Comparison of ENCODE assay signal across 1 cellular context in the genomic region with DNA sequence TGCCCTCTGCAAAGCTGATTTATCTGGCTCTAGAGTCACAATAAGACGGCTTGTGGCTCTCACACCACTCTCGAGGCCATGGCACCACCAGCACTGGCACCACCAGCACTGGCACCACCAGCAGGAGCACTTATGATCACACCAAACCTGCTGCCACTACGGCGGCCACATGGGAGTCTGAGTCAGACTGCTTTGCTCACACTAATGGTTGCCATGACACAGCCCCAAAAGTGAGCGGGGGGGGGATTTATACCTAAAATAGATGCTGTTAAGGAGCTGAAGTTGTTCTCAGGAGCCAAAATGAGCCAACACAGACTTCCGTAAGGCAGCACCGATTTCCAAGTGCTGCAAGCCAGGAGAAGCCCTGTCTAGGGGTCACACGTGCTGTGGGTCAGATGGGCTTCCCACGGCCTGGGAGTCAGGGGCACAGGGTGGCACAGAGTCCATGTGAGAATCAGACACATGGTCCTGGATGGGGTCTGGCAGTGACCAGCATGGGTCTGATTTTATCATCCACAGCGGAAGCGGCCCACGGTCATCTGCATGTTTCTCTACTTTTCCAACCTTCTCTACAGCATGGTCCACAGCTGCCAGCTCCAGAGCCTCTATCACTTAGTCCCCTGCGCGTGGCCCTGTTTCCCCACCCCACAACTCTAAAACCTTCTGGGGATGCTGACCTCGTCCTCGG.
TF ChIP-seq lines count a peak whose summit lies in the region.

No MANE protein-coding gene starts in this region.

TF ChIP-seq in GM23338, 12 proteins besides CTCF, POLR2A, EP300 and RAD21 (continued from another document):
- TF ChIP-seq, protein P1, sequence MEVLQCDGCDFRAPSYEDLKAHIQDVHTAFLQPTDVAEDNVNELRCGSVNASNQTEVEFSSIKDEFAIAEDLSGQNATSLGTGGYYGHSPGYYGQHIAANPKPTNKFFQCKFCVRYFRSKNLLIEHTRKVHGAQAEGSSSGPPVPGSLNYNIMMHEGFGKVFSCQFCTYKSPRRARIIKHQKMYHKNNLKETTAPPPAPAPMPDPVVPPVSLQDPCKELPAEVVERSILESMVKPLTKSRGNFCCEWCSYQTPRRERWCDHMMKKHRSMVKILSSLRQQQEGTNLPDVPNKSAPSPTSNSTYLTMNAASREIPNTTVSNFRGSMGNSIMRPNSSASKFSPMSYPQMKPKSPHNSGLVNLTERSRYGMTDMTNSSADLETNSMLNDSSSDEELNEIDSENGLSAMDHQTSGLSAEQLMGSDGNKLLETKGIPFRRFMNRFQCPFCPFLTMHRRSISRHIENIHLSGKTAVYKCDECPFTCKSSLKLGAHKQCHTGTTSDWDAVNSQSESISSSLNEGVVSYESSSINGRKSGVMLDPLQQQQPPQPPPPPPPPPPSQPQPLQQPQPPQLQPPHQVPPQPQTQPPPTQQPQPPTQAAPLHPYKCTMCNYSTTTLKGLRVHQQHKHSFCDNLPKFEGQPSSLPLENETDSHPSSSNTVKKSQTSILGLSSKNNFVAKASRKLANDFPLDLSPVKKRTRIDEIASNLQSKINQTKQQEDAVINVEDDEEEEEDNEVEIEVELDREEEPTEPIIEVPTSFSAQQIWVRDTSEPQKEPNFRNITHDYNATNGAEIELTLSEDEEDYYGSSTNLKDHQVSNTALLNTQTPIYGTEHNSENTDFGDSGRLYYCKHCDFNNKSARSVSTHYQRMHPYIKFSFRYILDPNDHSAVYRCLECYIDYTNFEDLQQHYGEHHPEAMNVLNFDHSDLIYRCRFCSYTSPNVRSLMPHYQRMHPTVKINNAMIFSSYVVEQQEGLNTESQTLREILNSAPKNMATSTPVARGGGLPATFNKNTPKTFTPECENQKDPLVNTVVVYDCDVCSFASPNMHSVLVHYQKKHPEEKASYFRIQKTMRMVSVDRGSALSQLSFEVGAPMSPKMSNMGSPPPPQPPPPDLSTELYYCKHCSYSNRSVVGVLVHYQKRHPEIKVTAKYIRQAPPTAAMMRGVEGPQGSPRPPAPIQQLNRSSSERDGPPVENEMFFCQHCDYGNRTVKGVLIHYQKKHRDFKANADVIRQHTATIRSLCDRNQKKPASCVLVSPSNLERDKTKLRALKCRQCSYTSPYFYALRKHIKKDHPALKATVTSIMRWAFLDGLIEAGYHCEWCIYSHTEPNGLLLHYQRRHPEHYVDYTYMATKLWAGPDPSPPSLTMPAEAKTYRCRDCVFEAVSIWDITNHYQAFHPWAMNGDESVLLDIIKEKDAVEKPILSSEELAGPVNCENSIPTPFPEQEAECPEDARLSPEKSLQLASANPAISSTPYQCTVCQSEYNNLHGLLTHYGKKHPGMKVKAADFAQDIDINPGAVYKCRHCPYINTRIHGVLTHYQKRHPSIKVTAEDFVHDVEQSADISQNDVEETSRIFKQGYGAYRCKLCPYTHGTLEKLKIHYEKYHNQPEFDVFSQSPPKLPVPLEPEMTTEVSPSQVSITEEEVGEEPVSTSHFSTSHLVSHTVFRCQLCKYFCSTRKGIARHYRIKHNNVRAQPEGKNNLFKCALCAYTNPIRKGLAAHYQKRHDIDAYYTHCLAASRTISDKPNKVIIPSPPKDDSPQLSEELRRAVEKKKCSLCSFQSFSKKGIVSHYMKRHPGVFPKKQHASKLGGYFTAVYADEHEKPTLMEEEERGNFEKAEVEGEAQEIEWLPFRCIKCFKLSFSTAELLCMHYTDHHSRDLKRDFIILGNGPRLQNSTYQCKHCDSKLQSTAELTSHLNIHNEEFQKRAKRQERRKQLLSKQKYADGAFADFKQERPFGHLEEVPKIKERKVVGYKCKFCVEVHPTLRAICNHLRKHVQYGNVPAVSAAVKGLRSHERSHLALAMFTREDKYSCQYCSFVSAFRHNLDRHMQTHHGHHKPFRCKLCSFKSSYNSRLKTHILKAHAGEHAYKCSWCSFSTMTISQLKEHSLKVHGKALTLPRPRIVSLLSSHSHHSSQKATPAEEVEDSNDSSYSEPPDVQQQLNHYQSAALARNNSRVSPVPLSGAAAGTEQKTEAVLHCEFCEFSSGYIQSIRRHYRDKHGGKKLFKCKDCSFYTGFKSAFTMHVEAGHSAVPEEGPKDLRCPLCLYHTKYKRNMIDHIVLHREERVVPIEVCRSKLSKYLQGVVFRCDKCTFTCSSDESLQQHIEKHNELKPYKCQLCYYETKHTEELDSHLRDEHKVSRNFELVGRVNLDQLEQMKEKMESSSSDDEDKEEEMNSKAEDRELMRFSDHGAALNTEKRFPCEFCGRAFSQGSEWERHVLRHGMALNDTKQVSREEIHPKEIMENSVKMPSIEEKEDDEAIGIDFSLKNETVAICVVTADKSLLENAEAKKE (CRISPR knock-in tag; IDR thresholded peaks at IDR 0.05) = no peak
- TF ChIP-seq EZH2 (IDR thresholded peaks at IDR 0.05; ENCODE audit: low read depth, unreplicated experiment) = no peak
- no peak for TF ChIP-seq EZH2phosphoT487 (IDR thresholded peaks at IDR 0.05; ENCODE audit: unreplicated experiment)
- no peak for TF ChIP-seq ZNF114 (CRISPR knock-in tag; IDR thresholded peaks at IDR 0.05)
- TF ChIP-seq, protein P2, sequence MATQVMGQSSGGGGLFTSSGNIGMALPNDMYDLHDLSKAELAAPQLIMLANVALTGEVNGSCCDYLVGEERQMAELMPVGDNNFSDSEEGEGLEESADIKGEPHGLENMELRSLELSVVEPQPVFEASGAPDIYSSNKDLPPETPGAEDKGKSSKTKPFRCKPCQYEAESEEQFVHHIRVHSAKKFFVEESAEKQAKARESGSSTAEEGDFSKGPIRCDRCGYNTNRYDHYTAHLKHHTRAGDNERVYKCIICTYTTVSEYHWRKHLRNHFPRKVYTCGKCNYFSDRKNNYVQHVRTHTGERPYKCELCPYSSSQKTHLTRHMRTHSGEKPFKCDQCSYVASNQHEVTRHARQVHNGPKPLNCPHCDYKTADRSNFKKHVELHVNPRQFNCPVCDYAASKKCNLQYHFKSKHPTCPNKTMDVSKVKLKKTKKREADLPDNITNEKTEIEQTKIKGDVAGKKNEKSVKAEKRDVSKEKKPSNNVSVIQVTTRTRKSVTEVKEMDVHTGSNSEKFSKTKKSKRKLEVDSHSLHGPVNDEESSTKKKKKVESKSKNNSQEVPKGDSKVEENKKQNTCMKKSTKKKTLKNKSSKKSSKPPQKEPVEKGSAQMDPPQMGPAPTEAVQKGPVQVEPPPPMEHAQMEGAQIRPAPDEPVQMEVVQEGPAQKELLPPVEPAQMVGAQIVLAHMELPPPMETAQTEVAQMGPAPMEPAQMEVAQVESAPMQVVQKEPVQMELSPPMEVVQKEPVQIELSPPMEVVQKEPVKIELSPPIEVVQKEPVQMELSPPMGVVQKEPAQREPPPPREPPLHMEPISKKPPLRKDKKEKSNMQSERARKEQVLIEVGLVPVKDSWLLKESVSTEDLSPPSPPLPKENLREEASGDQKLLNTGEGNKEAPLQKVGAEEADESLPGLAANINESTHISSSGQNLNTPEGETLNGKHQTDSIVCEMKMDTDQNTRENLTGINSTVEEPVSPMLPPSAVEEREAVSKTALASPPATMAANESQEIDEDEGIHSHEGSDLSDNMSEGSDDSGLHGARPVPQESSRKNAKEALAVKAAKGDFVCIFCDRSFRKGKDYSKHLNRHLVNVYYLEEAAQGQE (IDR thresholded peaks at IDR 0.05; ENCODE audit: unreplicated experiment) = no peak
- no peak for TF ChIP-seq POLR2AphosphoS5 (IDR thresholded peaks at IDR 0.05; ENCODE audit: low read depth)
- TF ChIP-seq, protein P3, sequence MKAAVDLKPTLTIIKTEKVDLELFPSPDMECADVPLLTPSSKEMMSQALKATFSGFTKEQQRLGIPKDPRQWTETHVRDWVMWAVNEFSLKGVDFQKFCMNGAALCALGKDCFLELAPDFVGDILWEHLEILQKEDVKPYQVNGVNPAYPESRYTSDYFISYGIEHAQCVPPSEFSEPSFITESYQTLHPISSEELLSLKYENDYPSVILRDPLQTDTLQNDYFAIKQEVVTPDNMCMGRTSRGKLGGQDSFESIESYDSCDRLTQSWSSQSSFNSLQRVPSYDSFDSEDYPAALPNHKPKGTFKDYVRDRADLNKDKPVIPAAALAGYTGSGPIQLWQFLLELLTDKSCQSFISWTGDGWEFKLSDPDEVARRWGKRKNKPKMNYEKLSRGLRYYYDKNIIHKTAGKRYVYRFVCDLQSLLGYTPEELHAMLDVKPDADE (IDR thresholded peaks at IDR 0.05) = no peak
- TF ChIP-seq CREB1 (CRISPR knock-in tag; IDR thresholded peaks at IDR 0.05; ENCODE audit: low read depth) = no peak
- no peak for TF ChIP-seq ZNF331 (CRISPR knock-in tag; IDR thresholded peaks at IDR 0.05; ENCODE audit: low read depth)
